Comparison of ENCODE assay signal across 1 cellular context in the genomic region with DNA sequence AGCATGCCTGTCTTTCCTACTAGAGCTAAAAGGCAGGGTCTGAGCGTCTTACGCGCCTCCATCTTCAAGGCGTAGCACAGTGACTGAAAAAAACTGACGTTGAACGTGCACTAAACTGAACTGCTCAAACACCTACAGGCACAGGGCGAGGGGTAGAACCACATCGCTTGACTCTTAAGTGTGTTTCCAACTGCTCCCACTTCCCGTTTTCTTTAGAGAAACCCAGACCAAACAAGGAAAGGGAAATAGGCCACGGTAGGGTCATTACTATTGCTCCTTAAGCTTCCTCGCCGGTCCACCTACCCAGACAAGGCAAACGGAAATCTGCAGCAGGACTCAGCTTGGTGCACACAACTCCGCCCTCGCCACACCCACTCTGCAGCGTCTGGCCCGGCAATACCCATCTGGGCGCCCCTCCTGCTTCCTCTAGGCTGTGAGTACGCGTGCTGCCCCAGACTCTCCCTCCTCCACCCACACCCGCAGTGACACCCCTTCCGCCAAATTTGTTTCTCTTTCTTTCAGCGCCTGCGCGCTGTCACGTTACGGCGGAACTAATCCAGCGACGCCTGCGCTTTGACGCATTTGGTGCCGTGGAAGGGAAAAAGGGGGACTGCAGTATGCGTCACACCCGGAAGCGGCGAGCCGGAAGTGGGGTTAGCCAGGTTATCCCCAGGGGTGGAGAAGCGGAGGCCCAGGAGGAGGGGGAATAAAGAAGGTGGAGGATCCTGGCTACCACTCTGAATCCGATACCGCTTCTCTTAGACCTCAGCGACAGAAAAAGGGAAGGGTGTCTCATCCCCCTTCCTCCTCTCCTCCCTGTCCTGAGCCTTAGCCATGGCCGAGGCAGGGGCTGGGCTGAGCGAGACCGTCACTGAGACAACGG.
TF ChIP-seq lines count a peak whose summit lies in the region.

A gene with protein sequence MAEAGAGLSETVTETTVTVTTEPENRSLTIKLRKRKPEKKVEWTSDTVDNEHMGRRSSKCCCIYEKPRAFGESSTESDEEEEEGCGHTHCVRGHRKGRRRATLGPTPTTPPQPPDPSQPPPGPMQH (plus strand): TSS at position 622 of the 883 bp plus-strand sequence. CDS start 213 bp downstream, at position 835.

TF ChIP-seq in HEK293, 187 proteins besides CTCF, POLR2A, EP300 and RAD21 (continued from another document and continues in another):
- TF ChIP-seq ZNF362 (tag by site-specific recombination; IDR thresholded peaks at IDR 0.05): peak; percentile 95
- peak; percentile 94; the same call in 1 of the 2 replicates for TF ChIP-seq ZNF561 (tag by site-specific recombination; IDR thresholded peaks at IDR 0.05; ENCODE audit: borderline replicate concordance)
- TF ChIP-seq, protein P1, sequence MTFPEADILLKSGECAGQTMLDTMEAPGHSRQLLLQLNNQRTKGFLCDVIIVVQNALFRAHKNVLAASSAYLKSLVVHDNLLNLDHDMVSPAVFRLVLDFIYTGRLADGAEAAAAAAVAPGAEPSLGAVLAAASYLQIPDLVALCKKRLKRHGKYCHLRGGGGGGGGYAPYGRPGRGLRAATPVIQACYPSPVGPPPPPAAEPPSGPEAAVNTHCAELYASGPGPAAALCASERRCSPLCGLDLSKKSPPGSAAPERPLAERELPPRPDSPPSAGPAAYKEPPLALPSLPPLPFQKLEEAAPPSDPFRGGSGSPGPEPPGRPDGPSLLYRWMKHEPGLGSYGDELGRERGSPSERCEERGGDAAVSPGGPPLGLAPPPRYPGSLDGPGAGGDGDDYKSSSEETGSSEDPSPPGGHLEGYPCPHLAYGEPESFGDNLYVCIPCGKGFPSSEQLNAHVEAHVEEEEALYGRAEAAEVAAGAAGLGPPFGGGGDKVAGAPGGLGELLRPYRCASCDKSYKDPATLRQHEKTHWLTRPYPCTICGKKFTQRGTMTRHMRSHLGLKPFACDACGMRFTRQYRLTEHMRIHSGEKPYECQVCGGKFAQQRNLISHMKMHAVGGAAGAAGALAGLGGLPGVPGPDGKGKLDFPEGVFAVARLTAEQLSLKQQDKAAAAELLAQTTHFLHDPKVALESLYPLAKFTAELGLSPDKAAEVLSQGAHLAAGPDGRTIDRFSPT (tag by site-specific recombination; IDR thresholded peaks at IDR 0.05): peak; percentile 50; the same call in 1 of the 2 replicates
- TF ChIP-seq ZNF391 (tag by site-specific recombination; IDR thresholded peaks at IDR 0.05; ENCODE audit: borderline replicate concordance, low read depth): 0 out of 2 replicates have a peak, but pooled peaks have one; percentile 23
- peak; percentile 41 for TF ChIP-seq WT1 (tag by site-specific recombination; IDR thresholded peaks at IDR 0.05)
- TF ChIP-seq, protein P2, sequence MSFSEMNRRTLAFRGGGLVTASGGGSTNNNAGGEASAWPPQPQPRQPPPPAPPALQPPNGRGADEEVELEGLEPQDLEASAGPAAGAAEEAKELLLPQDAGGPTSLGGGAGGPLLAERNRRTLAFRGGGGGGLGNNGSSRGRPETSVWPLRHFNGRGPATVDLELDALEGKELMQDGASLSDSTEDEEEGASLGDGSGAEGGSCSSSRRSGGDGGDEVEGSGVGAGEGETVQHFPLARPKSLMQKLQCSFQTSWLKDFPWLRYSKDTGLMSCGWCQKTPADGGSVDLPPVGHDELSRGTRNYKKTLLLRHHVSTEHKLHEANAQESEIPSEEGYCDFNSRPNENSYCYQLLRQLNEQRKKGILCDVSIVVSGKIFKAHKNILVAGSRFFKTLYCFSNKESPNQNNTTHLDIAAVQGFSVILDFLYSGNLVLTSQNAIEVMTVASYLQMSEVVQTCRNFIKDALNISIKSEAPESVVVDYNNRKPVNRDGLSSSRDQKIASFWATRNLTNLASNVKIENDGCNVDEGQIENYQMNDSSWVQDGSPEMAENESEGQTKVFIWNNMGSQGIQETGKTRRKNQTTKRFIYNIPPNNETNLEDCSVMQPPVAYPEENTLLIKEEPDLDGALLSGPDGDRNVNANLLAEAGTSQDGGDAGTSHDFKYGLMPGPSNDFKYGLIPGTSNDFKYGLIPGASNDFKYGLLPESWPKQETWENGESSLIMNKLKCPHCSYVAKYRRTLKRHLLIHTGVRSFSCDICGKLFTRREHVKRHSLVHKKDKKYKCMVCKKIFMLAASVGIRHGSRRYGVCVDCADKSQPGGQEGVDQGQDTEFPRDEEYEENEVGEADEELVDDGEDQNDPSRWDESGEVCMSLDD (tag by site-specific recombination; IDR thresholded peaks at IDR 0.05): peak; percentile 99
- TF ChIP-seq SP2 (tag by site-specific recombination; IDR thresholded peaks at IDR 0.05): peak; percentile 93
- peak; percentile 54; the same call in 1 of the 2 replicates for TF ChIP-seq ZNF24 (tag by site-specific recombination; IDR thresholded peaks at IDR 0.05)
- TF ChIP-seq ZNF501 (tag by site-specific recombination; IDR thresholded peaks at IDR 0.05): peak; percentile 65; the same call in 1 of the 2 replicates
- TF ChIP-seq ZBTB20 (tag by site-specific recombination; IDR thresholded peaks at IDR 0.05): peak; percentile 97
- peak; percentile 100 for TF ChIP-seq ZNF394 (tag by site-specific recombination; IDR thresholded peaks at IDR 0.05; ENCODE audit: borderline replicate concordance)
- TF ChIP-seq PRDM1 (tag by site-specific recombination; IDR thresholded peaks at IDR 0.05): peak; percentile 81
- peak; percentile 98 for TF ChIP-seq KLF8 (tag by site-specific recombination; IDR thresholded peaks at IDR 0.05)
- peak; percentile 14; the same call in 1 of the 2 replicates for TF ChIP-seq ZSCAN16 (tag by site-specific recombination; IDR thresholded peaks at IDR 0.05)
- TF ChIP-seq ZNF629 (tag by site-specific recombination; IDR thresholded peaks at IDR 0.05): peak; percentile 99
- TF ChIP-seq ZBTB21 (tag by site-specific recombination; IDR thresholded peaks at IDR 0.05): peak; percentile 91
- TF ChIP-seq ZNF335 (tag by site-specific recombination; conservative IDR thresholded peaks at IDR 0.05): peak; percentile 68
- TF ChIP-seq YY1 (tag by site-specific recombination; IDR thresholded peaks at IDR 0.05): peak; percentile 40; the same call in 1 of the 2 replicates
- TF ChIP-seq KLF1 (tag by site-specific recombination; IDR thresholded peaks at IDR 0.05): peak; percentile 92
- peak; percentile 98 for TF ChIP-seq KLF10 (tag by site-specific recombination; IDR thresholded peaks at IDR 0.05)
- TF ChIP-seq, protein P3, sequence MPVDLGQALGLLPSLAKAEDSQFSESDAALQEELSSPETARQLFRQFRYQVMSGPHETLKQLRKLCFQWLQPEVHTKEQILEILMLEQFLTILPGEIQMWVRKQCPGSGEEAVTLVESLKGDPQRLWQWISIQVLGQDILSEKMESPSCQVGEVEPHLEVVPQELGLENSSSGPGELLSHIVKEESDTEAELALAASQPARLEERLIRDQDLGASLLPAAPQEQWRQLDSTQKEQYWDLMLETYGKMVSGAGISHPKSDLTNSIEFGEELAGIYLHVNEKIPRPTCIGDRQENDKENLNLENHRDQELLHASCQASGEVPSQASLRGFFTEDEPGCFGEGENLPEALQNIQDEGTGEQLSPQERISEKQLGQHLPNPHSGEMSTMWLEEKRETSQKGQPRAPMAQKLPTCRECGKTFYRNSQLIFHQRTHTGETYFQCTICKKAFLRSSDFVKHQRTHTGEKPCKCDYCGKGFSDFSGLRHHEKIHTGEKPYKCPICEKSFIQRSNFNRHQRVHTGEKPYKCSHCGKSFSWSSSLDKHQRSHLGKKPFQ (tag by site-specific recombination; IDR thresholded peaks at IDR 0.05): no peak
- no peak for TF ChIP-seq ZNF274 (IDR thresholded peaks at IDR 0.05; ENCODE audit: low read length)
- TF ChIP-seq ZNF274 (tag by site-specific recombination; IDR thresholded peaks at IDR 0.05; ENCODE audit: borderline replicate concordance): no peak
- TF ChIP-seq ZNF175 (tag by site-specific recombination; IDR thresholded peaks at IDR 0.05): no peak
- no peak for TF ChIP-seq ZNF23 (tag by site-specific recombination; IDR thresholded peaks at IDR 0.05; ENCODE audit: borderline replicate concordance)
- TF ChIP-seq ZNF76 (tag by site-specific recombination; IDR thresholded peaks at IDR 0.05; ENCODE audit: borderline replicate concordance, low read depth): peak; percentile 56
- peak; percentile 9; the same call in 1 of the 2 replicates for TF ChIP-seq ZNF843 (tag by site-specific recombination; IDR thresholded peaks at IDR 0.05)
- TF ChIP-seq ELK4 (IDR thresholded peaks at IDR 0.05; ENCODE audit: borderline replicate concordance, low read depth, low read length): peak; percentile 85; the same call in 1 of the 2 replicates
- TF ChIP-seq ZNF610 (tag by site-specific recombination; IDR thresholded peaks at IDR 0.05; ENCODE audit: borderline replicate concordance): 0 out of 2 replicates have a peak, but pooled peaks have one; percentile 38
- TF ChIP-seq, protein P4, sequence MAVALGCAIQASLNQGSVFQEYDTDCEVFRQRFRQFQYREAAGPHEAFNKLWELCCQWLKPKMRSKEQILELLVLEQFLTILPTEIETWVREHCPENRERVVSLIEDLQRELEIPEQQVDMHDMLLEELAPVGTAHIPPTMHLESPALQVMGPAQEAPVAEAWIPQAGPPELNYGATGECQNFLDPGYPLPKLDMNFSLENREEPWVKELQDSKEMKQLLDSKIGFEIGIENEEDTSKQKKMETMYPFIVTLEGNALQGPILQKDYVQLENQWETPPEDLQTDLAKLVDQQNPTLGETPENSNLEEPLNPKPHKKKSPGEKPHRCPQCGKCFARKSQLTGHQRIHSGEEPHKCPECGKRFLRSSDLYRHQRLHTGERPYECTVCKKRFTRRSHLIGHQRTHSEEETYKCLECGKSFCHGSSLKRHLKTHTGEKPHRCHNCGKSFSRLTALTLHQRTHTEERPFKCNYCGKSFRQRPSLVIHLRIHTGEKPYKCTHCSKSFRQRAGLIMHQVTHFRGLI (tag by site-specific recombination; IDR thresholded peaks at IDR 0.05): 0 out of 2 replicates have a peak, but pooled peaks have one; percentile 22
- TF ChIP-seq ZBTB17 (tag by site-specific recombination; IDR thresholded peaks at IDR 0.05): peak; percentile 92
- TF ChIP-seq ZNF132 (tag by site-specific recombination; IDR thresholded peaks at IDR 0.05; ENCODE audit: borderline replicate concordance): no peak
- peak; percentile 82 for TF ChIP-seq TCF7L2 (IDR thresholded peaks at IDR 0.05; ENCODE audit: borderline replicate concordance, low read depth, low read length)
- peak; percentile 80 for TF ChIP-seq ZNF600 (tag by site-specific recombination; IDR thresholded peaks at IDR 0.05)
- 0 out of 2 replicates have a peak, but pooled peaks have one; percentile 41 for TF ChIP-seq GLI4 (tag by site-specific recombination; IDR thresholded peaks at IDR 0.05)
- no peak for TF ChIP-seq ZNF654 (tag by site-specific recombination; IDR thresholded peaks at IDR 0.05; ENCODE audit: low read depth)
- peak; percentile 45 for TF ChIP-seq ZBTB26 (tag by site-specific recombination; optimal IDR thresholded peaks at IDR 0.05)
- TF ChIP-seq ZBTB8A (tag by site-specific recombination; IDR thresholded peaks at IDR 0.05): peak; percentile 67
- peak; percentile 44 for TF ChIP-seq ZIC2 (tag by site-specific recombination; IDR thresholded peaks at IDR 0.05)
- peak; percentile 91 for TF ChIP-seq PATZ1 (tag by site-specific recombination; IDR thresholded peaks at IDR 0.05)
- no peak for TF ChIP-seq ZNF138 (tag by site-specific recombination; IDR thresholded peaks at IDR 0.05; ENCODE audit: borderline replicate concordance)
- TF ChIP-seq SP7 (tag by site-specific recombination; IDR thresholded peaks at IDR 0.05): peak; percentile 74
- TF ChIP-seq IKZF3 (tag by site-specific recombination; IDR thresholded peaks at IDR 0.05): peak; percentile 75
- TF ChIP-seq KLF9 (tag by site-specific recombination; IDR thresholded peaks at IDR 0.05; ENCODE audit: low read depth): peak; percentile 99
